ENCODE assay signal across 25 cellular contexts in genomic region chr4:8186883-8187282, GRCh38. TPM values are rescaled to one million over a fixed set of nuclear protein-coding genes. Genes with fewer than 3 reads are reported as not detected.
DNase-seq lines count a peak whose midpoint lies in the region; ATAC-seq, FAIRE-seq and TF ChIP-seq lines count a peak whose summit lies in the region.
"Had no signal": no experiment of that assay in that cellular context is flagged by ENCODE, and none has a peak within 500 bp of the region (broad histone marks: within the 10 kb centered on the region; RNA-seq: fewer than 3 reads in every experiment).

No MANE protein-coding gene starts in this region.

- ATAC-seq in HepG2 (no peak), right lobe of liver (no peak), GM21526 (IDR thresholded peaks at IDR 0.05; ENCODE audit: low FRiP score, unreplicated experiment) (no peak)
- ATAC-seq: CD8-positive, alpha-beta T cell had no signal

- in situ Hi-C loops in HepG2 (cut with HindIII; ENCODE audit: extremely low pct_ligation_motif_present, low pct_unique_long_range_greater_than_20kb), result no loop called here

- H3K4me1 ChIP-seq in HepG2 (ENCODE audit: insufficient read depth, low read length) (peaks cover 60% of the 10 kb centered on the region), right lobe of liver (peaks cover 0 to 14% (median 0%) of the 10 kb centered on the region in 4 donors), esophagus squamous epithelium (peaks cover 62 to 92% (median 67%) of the 10 kb centered on the region in 3 donors), hepatocyte (ENCODE audit: insufficient read depth) (peaks cover 21% of the 10 kb centered on the region)

- intact Hi-C loops in HepG2 (cut with micrococcal nuclease; ENCODE audit: unreplicated experiment), result no loop called here
- intact Hi-C loops in right lobe of liver (cut with DNase I), result no loop called here
- intact Hi-C loops in esophagus squamous epithelium (cut with DNase I), result no loop called here

- TF ChIP-seq CTCF in HepG2 (CRISPR knock-in tag; IDR thresholded peaks at IDR 0.05) (no peak), right lobe of liver (IDR thresholded peaks at IDR 0.05) (no peak), RWPE1 (conservative IDR thresholded peaks at IDR 0.05; ENCODE audit: low read depth) (no peak), esophagus squamous epithelium (IDR thresholded peaks at IDR 0.05) (no peak), coronary artery (IDR thresholded peaks at IDR 0.05) (no peak), hepatocyte (IDR thresholded peaks at IDR 0.05; ENCODE audit: poor library complexity) (no peak)

- no peak overlapping the region for H2AFZ ChIP-seq in HepG2 (ENCODE audit: low read length)
- no peak overlapping the region for H2AFZ ChIP-seq in hepatocyte
- H2AFZ ChIP-seq: GM23248 had no signal

- WGBS in HepG2 (ENCODE audit: low lambda C conversion rate), result 48% methylated on average over 7 of the region's 7 CpGs
- 84% methylated on average over 5 of the region's 7 CpGs for WGBS in right lobe of liver (ENCODE audit: insufficient coverage, low coverage, low lambda C conversion rate, missing lambda C conversion rate)
- WGBS in esophagus squamous epithelium, 2 donors, result 74 to 90% methylated on average over 5 to 6 of the region's 7 CpGs
- WGBS in hepatocyte (ENCODE audit: low lambda C conversion rate, missing lambda C conversion rate), result 92% methylated on average over 5 of the region's 7 CpGs

- POLR2A ChIA-PET in HepG2 (lab: Yijun Ruan, JAX), result no interaction called here
- POLR2A ChIA-PET in RWPE1 (lab: Yijun Ruan, JAX; ENCODE audit: low non-redundant PET), result no interaction called here

- H4K20me1 ChIP-seq in HepG2 (ENCODE audit: insufficient read depth, low read length) (no peaks in the 10 kb centered on the region), hepatocyte (ENCODE audit: insufficient read depth, poor library complexity, severe bottlenecking) (no peaks in the 10 kb centered on the region)

- TF ChIP-seq EP300 in HepG2 (IDR thresholded peaks at IDR 0.05; ENCODE audit: low read depth in 2 of 2, low read length in 2 of 2) (no peak), HepG2 (CRISPR knock-in tag; IDR thresholded peaks at IDR 0.05; ENCODE audit: borderline replicate concordance) (no peak)

- H3K9ac ChIP-seq in HepG2 (ENCODE audit: insufficient read depth, low read depth, low read length), result no peak overlapping the region
- H3K9ac ChIP-seq: GM23248 had no signal

- H3K4me3 ChIP-seq in HepG2 (replicated peaks in 1 of 3; ENCODE audit: insufficient read depth in 1 of 3, low read depth in 2 of 3, low read length in 3 of 3) (no peak overlapping the region), right lobe of liver (no peak overlapping the region), esophagus squamous epithelium (no peak overlapping the region), coronary artery (no peak overlapping the region), hepatocyte (no peak overlapping the region)
- H3K4me3 ChIP-seq: GM23248 had no signal

- H3K27ac ChIP-seq in HepG2 (ENCODE audit: extremely low read length, insufficient read depth, low read length) (no peak overlapping the region), right lobe of liver (no peak overlapping the region), RWPE1 (peak overlapping the region; percentile 97; the same call in 1 of the 2 replicates), esophagus squamous epithelium (peak overlapping the region in 3 of 4 donors; percentile 25 to 89 (median 86)), coronary artery (no peak overlapping the region), hepatocyte (no peak overlapping the region)
- H3K27ac ChIP-seq: 22Rv1, C4-2B, GM23248 had no signal

- TF ChIP-seq POLR2A in HepG2 (IDR thresholded peaks at IDR 0.05; ENCODE audit: insufficient read depth in 1 of 2, low read depth in 2 of 2, low read length in 2 of 2) (no peak), right lobe of liver (IDR thresholded peaks at IDR 0.05) (no peak), esophagus squamous epithelium (IDR thresholded peaks at IDR 0.05) (no peak)

- H3K79me2 ChIP-seq in HepG2 (ENCODE audit: insufficient read depth, low read length), result no peaks in the 10 kb centered on the region
- H3K79me2 ChIP-seq in hepatocyte, result no peaks in the 10 kb centered on the region

- no peak for TF ChIP-seq RAD21 in HepG2 (CRISPR knock-in tag; IDR thresholded peaks at IDR 0.05)

- no peaks in the 10 kb centered on the region for H3K9me2 ChIP-seq in hepatocyte (replicated peaks; ENCODE audit: insufficient read depth)

- H3K9me3 ChIP-seq in HepG2 (ENCODE audit: low read length), result no peaks in the 10 kb centered on the region
- H3K9me3 ChIP-seq in right lobe of liver, result no peaks in the 10 kb centered on the region
- H3K9me3 ChIP-seq in esophagus squamous epithelium, result no peaks in the 10 kb centered on the region
- no peaks in the 10 kb centered on the region for H3K9me3 ChIP-seq in hepatocyte (ENCODE audit: low read depth)
- H3K9me3 ChIP-seq: BE2C, Caco-2 had no signal

- no peak for DNase-seq in HepG2 (ENCODE audit: low spot score)
- DNase-seq in right lobe of liver, result no peak
- no peak for DNase-seq in RWPE1 (ENCODE audit: low spot score)
- no peak for DNase-seq in esophagus squamous epithelium (lab: John Stamatoyannopoulos, UW)
- DNase-seq in coronary artery (ENCODE audit: low spot score), result no peak
- no peak for DNase-seq in hepatocyte (ENCODE audit: low spot score)
- DNase-seq in activated CD4-positive, CD25-positive, alpha-beta regulatory T cell (lab: John Stamatoyannopoulos, UW), result no peak
- DNase-seq: ACHN; AML-193; BE2C; Caco-2; CD4-positive, CD25-positive, alpha-beta regulatory T cell; DMS153; DND-41; GM23248; H7; HCEC 1CT had no signal

- H3K36me3 ChIP-seq in HepG2 (replicated peaks in 1 of 2; ENCODE audit: control insufficient read depth in 1 of 2, insufficient read depth in 2 of 2, low read length in 2 of 2), result no peaks in the 10 kb centered on the region
- no peaks in the 10 kb centered on the region for H3K36me3 ChIP-seq in right lobe of liver
- H3K36me3 ChIP-seq in esophagus squamous epithelium, result no peaks in the 10 kb centered on the region
- no peaks in the 10 kb centered on the region for H3K36me3 ChIP-seq in hepatocyte (replicated peaks; ENCODE audit: insufficient read depth, low read depth)
- H3K36me3 ChIP-seq: BE2C had no signal

- H3K27me3 ChIP-seq in HepG2 (ENCODE audit: control insufficient read depth in 1 of 2, insufficient read depth in 2 of 2, low read length in 2 of 2) (peaks cover 7 to 30% of the 10 kb centered on the region in 2 experiments; a peak in 3 of 5 replicates), right lobe of liver (no peaks in the 10 kb centered on the region), esophagus squamous epithelium (no peaks in the 10 kb centered on the region), hepatocyte (no peaks in the 10 kb centered on the region)
- H3K27me3 ChIP-seq: BE2C had no signal

- FAIRE-seq in HepG2 (lab: Jason Lieb, UNC), result no peak
- FAIRE-seq: A204.1, G401.6, GM12892, H1 had no signal

- CTCF ChIA-PET in HepG2 (lab: Yijun Ruan, JAX; ENCODE audit: low intra/inter-chr PET ratio, low total read pairs), result no interaction called here
- CTCF ChIA-PET in RWPE1 (lab: Yijun Ruan, JAX), result no interaction called here

- no TSS peak for BruUV-seq in HepG2 (replicated peaks; lab: Mats Ljungman, UMichigan)

- H3K4me2 ChIP-seq in HepG2 (ENCODE audit: low read depth, low read length), result no peak overlapping the region
- H3K4me2 ChIP-seq in hepatocyte, result no peak overlapping the region

RNA-seq across cellular contexts. Expression of gene SH3TC1, which starts 12.2 kb away (rescaled TPM):
- total RNA-seq in HepG2 (2016; rRNA removed; fragmentation: Illumina TruSeq; extraction: Trizol) (10.1 and 14.9 TPM in 2 replicates), right lobe of liver (10 to 100 TPM; 13.2 to 48.0 (median 24.9) TPM), esophagus squamous epithelium (10 to 100 TPM; 24.6 to 31.2 (median 27.1) TPM), hepatocyte (16.5 and 35.4 TPM in 2 replicates)
- total RNA-seq in HepG2 (2016; cell fraction: cytosol; rRNA removed; fragmentation: Illumina TruSeq; extraction: Trizol; ENCODE audit: low read depth), result 1.8 and 3.0 TPM in 2 replicates
- 7.9 and 17.3 TPM in 2 replicates for total RNA-seq in HepG2 (2016; cell fraction: insoluble cytoplasmic fraction; rRNA removed; fragmentation: Illumina TruSeq; extraction: Trizol)
- 5.6 and 6.2 TPM in 2 replicates for total RNA-seq in HepG2 (2016; cell fraction: membrane; rRNA removed; fragmentation: Illumina TruSeq; extraction: Trizol)
- total RNA-seq in HepG2 (2016; cell fraction: nucleus; rRNA removed; fragmentation: Illumina TruSeq; extraction: Trizol), result 22.7 and 23.6 TPM in 2 replicates
- polyA plus RNA-seq in HepG2 (2011; rRNA removed) (21.8 and 27.0 TPM in 2 replicates), hepatocyte (30.3 and 41.2 TPM in 2 replicates)
- 12.1 and 19.8 TPM in 2 replicates for polyA plus RNA-seq in HepG2 (2011; cell fraction: cytosol; rRNA removed)
- 113 and 146 TPM in 2 replicates for polyA plus RNA-seq in HepG2 (2011; cell fraction: nucleus; rRNA removed)
- 12.2 and 22.6 TPM in 2 replicates for polyA plus RNA-seq in HepG2 (2012)
- 1.3 and 1.5 TPM in 2 replicates for polyA plus RNA-seq in HepG2 (2016; cell fraction: cytosol; fragmentation: Illumina TruSeq; extraction: Trizol; ENCODE audit: low read depth)
- 6.1 and 6.6 TPM in 2 replicates for polyA plus RNA-seq in HepG2 (2016; cell fraction: insoluble cytoplasmic fraction; fragmentation: Illumina TruSeq; extraction: Trizol; ENCODE audit: low read depth)
- 2.1 and 2.8 TPM in 2 replicates for polyA plus RNA-seq in HepG2 (2016; cell fraction: membrane; fragmentation: Illumina TruSeq; extraction: Trizol; ENCODE audit: low read depth)
- polyA plus RNA-seq in HepG2 (2016; cell fraction: nucleus; fragmentation: Illumina TruSeq; extraction: Trizol; ENCODE audit: insufficient read depth, low read depth), result 26.5 and 29.7 TPM in 2 replicates
- 12.4 and 67.5 TPM in 2 replicates for polyA minus RNA-seq in HepG2 (2011; rRNA and poly(A)+ RNA removed; ENCODE audit: low replicate concordance)
- polyA minus RNA-seq in HepG2 (2011; cell fraction: cytosol; rRNA and poly(A)+ RNA removed), result 18.2 and 19.5 TPM in 2 replicates
- 76.5 and 77.0 TPM in 2 replicates for polyA minus RNA-seq in HepG2 (2011; cell fraction: nucleus; rRNA and poly(A)+ RNA removed)
- total RNA-seq: H1 had no signal

RNA-seq across cellular contexts. Expression of gene ABLIM2, which starts 28.3 kb away (rescaled TPM):
- total RNA-seq in HepG2 (2016; rRNA removed; fragmentation: Illumina TruSeq; extraction: Trizol) (0.18 and 0.20 TPM in 2 replicates), right lobe of liver (1 to 10 TPM in 5 of 6 experiments, under 1 TPM in 1; 0.93 to 3.5 (median 2.3) TPM), esophagus squamous epithelium (10 to 100 TPM; 13.5 to 26.7 (median 15.7) TPM), hepatocyte (0.68 and 1.7 TPM in 2 replicates)
- not detected in 2 replicates for total RNA-seq in HepG2 (2016; cell fraction: cytosol; rRNA removed; fragmentation: Illumina TruSeq; extraction: Trizol; ENCODE audit: low read depth)
- not detected in 2 replicates for total RNA-seq in HepG2 (2016; cell fraction: insoluble cytoplasmic fraction; rRNA removed; fragmentation: Illumina TruSeq; extraction: Trizol)
- not detected in 2 replicates for total RNA-seq in HepG2 (2016; cell fraction: membrane; rRNA removed; fragmentation: Illumina TruSeq; extraction: Trizol)
- total RNA-seq in HepG2 (2016; cell fraction: nucleus; rRNA removed; fragmentation: Illumina TruSeq; extraction: Trizol), result not detected in 2 replicates
- polyA plus RNA-seq in HepG2 (2011; rRNA removed) (0.37 and 0.42 TPM in 2 replicates), hepatocyte (2.0 and 3.3 TPM in 2 replicates)
- 0.35 and 0.46 TPM in 2 replicates for polyA plus RNA-seq in HepG2 (2011; cell fraction: cytosol; rRNA removed)
- polyA plus RNA-seq in HepG2 (2011; cell fraction: nucleus; rRNA removed), result 0.33 and 0.34 TPM in 2 replicates
- polyA plus RNA-seq in HepG2 (2012), result 0.15 and 0.24 TPM in 2 replicates
- not detected in 2 replicates for polyA plus RNA-seq in HepG2 (2016; cell fraction: cytosol; fragmentation: Illumina TruSeq; extraction: Trizol; ENCODE audit: low read depth)
- polyA plus RNA-seq in HepG2 (2016; cell fraction: insoluble cytoplasmic fraction; fragmentation: Illumina TruSeq; extraction: Trizol; ENCODE audit: low read depth), result not detected in 2 replicates
- 0.11 TPM in 1 of 2 replicates, not detected in the other for polyA plus RNA-seq in HepG2 (2016; cell fraction: membrane; fragmentation: Illumina TruSeq; extraction: Trizol; ENCODE audit: low read depth)
- not detected in 2 replicates for polyA plus RNA-seq in HepG2 (2016; cell fraction: nucleus; fragmentation: Illumina TruSeq; extraction: Trizol; ENCODE audit: insufficient read depth, low read depth)
- polyA minus RNA-seq in HepG2 (2011; rRNA and poly(A)+ RNA removed; ENCODE audit: low replicate concordance), result 2.2 and 7.6 TPM in 2 replicates
- polyA minus RNA-seq in HepG2 (2011; cell fraction: cytosol; rRNA and poly(A)+ RNA removed), result 0.49 TPM in 1 of 2 replicates, not detected in the other
- 0.12 and 0.52 TPM in 2 replicates for polyA minus RNA-seq in HepG2 (2011; cell fraction: nucleus; rRNA and poly(A)+ RNA removed)
- total RNA-seq: GM23248 had no signal
- polyA plus RNA-seq: GM23248 had no signal

Comparison
In these comparisons a context has a peak if more than half of its experiments do, and no peak if none do; other contexts are left out.
1. H3K27ac ChIP-seq: peak in RWPE1 (single experiment) and esophagus squamous epithelium (3 of 4); none in HepG2 (single experiment), right lobe of liver (0 of 3), coronary artery (0 of 2) and hepatocyte (single experiment).